Comparison of ENCODE assay signal across 8 cellular contexts in the genomic region with DNA sequence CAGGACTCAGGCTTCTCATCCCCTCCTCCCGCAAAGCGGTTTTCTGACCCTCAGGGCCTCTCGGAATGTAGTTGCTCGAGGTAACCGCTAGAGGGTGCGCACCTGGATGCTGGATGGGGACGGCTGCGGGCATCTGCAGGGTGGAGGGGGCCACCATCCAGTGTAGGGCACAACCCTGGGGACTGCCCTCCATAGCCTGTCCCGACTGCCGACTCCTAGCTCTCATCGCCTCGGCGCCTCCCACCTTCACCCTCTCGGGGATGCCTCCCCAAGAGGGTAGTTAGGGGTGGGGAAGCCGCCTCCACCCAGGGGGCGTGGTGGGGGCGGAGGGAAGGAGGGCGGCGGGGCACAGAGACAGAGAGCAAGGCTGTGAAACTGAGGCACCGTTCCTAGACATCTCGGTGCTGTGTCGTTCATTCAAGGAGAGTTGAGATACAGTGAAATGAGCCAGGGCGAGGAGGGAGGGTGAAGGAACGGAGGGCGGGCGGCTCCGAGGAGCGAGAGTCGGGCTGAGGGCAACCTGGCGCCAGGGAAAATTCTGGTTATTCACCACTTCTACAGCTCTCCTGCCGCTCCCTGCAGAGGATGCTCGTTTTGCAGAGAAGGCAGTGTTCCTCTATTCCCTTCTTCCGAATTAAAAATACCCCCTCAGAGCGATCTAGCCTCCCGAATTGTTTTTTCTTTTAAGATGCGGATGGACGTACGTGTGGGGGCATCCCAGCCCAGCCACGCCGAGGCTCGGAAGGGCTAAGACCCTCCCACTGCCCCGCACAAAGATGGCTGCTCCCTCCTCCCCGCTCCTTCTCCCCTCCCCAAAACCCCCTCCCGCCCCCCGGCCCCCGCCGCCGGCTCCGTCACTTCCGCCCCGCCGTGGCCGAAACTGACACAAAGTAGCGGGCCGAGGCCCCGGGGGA. TPM values are rescaled to one million over a fixed set of nuclear protein-coding genes. Genes with fewer than 3 reads are reported as not detected.
A peak's percentile ranks its signal among the peaks of the same experiment; 100 is the strongest.
DNase-seq lines count a peak whose midpoint lies in the region; ATAC-seq and TF ChIP-seq lines count a peak whose summit lies in the region.

Gene ATP8B2 (plus strand): TSS at position 857 of the 914 bp plus-strand sequence. CDS start 2,617 bp downstream, outside the sequence.

- ATAC-seq in HG03108 (IDR thresholded peaks at IDR 0.05; ENCODE audit: unreplicated experiment) (peak; percentile 44), HG03025 (IDR thresholded peaks at IDR 0.05; ENCODE audit: low FRiP score, unreplicated experiment) (no peak)
- peak; percentile 70 for ATAC-seq in activated CD4-positive, alpha-beta T cell treated with anti-CD3 and anti-CD28 coated beads for 36 hours

- H3K9me3 Mint-ChIP-seq in activated CD4-positive, alpha-beta T cell treated with anti-CD3 and anti-CD28 coated beads for 36 hours (ENCODE audit: low read depth) = no peaks in the 10 kb centered on the region
- H3K9me3 Mint-ChIP-seq in chondrocyte (ENCODE audit: low read depth) = no peaks in the 10 kb centered on the region

- intact Hi-C loops in activated CD4-positive, alpha-beta T cell treated with anti-CD3 and anti-CD28 coated beads for 36 hours (cut with DNase I, micrococcal nuclease) = loop anchor here (1.0 to 5.0 kb wide), 9 partner anchors 10 to 676 kb away; partner anchors contain the start of genes ILF2 (in 1 of the 2), RPS27 (in 1 of the 2) and UBAP2L (in 1 of the 2)

- H3K27me3 Mint-ChIP-seq in activated CD4-positive, alpha-beta T cell treated with anti-CD3 and anti-CD28 coated beads for 36 hours = no peaks in the 10 kb centered on the region
- H3K27me3 Mint-ChIP-seq in chondrocyte (ENCODE audit: low read depth) = peaks cover 14% of the 10 kb centered on the region

- POLR2A ChIA-PET in activated CD4-positive, alpha-beta T cell treated with anti-CD3 and anti-CD28 coated beads for 36 hours (lab: Charles Lee) = interaction anchor here (1.4 kb wide), 1 partner anchor 10 kb away, joined by 6 read pairs; no protein-coding TSS in a partner anchor

- H3K36me3 Mint-ChIP-seq in activated CD4-positive, alpha-beta T cell treated with anti-CD3 and anti-CD28 coated beads for 36 hours (ENCODE audit: low read depth) = peaks cover 4% of the 10 kb centered on the region
- peaks cover under 1% of the 10 kb centered on the region for H3K36me3 Mint-ChIP-seq in chondrocyte (ENCODE audit: low read depth)

- CTCF ChIA-PET in activated CD4-positive, alpha-beta T cell treated with anti-CD3 and anti-CD28 coated beads for 36 hours (lab: Charles Lee) = interaction anchor here (0.6 to 5.9 kb wide), 16 partner anchors 9 to 221 kb away, joined by 3 to 99 read pairs (median 4); no protein-coding TSS in a partner anchor

- peak; percentile 76 for DNase-seq in EH (ENCODE audit: low read depth)
- DNase-seq in NCI-H446 (lab: John Stamatoyannopoulos, UW) = peak; percentile 74 to 85
- DNase-seq in activated CD4-positive, alpha-beta T cell treated with anti-CD3 and anti-CD28 coated beads for 36 hours = peak; percentile 92
- no peak for DNase-seq in chondrocyte (ENCODE audit: low spot score)
- peak; percentile 77 for DNase-seq in kidney tubule cell (ENCODE audit: low spot score)
- peak; percentile 45 to 51 for DNase-seq in stimulated activated CD4-positive, alpha-beta T cell treated with anti-CD3 and anti-CD28 coated beads, Interleukin-1b, Interleukin-23, amount 100 ng/mL, for 1 hour (ENCODE audit: low read depth in 2 of 2)

- peaks cover 39% of the 10 kb centered on the region for H3K4me1 Mint-ChIP-seq in activated CD4-positive, alpha-beta T cell treated with anti-CD3 and anti-CD28 coated beads for 36 hours
- H3K4me1 Mint-ChIP-seq in chondrocyte (ENCODE audit: low read depth) = peaks cover 33% of the 10 kb centered on the region

- peak within 1 kb of the TSS; percentile 99 for H3K4me3 Mint-ChIP-seq in activated CD4-positive, alpha-beta T cell treated with anti-CD3 and anti-CD28 coated beads for 36 hours
- peak within 1 kb of the TSS; percentile 98 for H3K4me3 Mint-ChIP-seq in chondrocyte (ENCODE audit: unreplicated experiment)

- TF ChIP-seq CTCF in chondrocyte (IDR thresholded peaks at IDR 0.05) = peak; percentile 97

- H3K27ac Mint-ChIP-seq in activated CD4-positive, alpha-beta T cell treated with anti-CD3 and anti-CD28 coated beads for 36 hours = peak within 1 kb of the TSS; percentile 94
- H3K27ac Mint-ChIP-seq in chondrocyte (ENCODE audit: unreplicated experiment) = peak within 1 kb of the TSS; percentile 95

RNA-seq across cellular contexts. Expression of gene ATP8B2, which starts in this region (rescaled TPM):
- total RNA-seq in activated CD4-positive, alpha-beta T cell treated with anti-CD3 and anti-CD28 coated beads for 36 hours = 10 to 100 TPM; 48.2 TPM
- 83.1 to 133 TPM (median 86.6 TPM) in 3 replicates for total RNA-seq in chondrocyte
